In the genomic region with DNA sequence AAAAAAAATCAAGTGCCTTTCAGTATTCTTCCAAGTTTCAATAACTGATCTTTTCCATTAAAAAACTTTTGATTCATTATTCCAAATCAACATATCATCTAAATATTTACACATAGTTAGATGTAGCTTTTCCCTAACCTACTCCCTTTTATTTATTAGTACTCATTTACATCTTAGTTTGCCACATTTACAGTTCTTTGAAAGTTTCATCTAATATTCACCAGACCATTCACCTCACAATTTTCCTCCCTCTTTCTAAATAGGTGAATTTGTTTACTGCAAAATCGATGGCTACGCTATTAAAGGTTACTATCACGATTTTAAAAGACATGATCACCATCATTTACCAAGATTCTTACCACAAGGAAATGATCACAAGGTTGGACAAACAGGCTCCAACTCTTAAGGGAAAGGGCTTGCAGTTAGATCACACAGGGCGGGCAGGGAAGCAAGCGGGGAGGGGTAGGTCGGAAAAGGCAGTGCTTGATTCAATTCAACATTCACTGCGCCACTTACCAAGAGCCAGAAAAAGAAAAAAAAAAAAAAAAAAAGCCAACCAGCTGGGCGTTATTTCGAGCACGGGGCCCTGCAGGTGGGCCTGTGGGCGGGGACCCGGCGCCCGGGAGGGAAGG, we compare ENCODE assay signal across 3 cellular contexts.
TF ChIP-seq lines count a peak whose summit lies in the region.

No MANE protein-coding gene starts in this region.

TF ChIP-seq in HCT116, 20 proteins besides CTCF, POLR2A, EP300 and RAD21:
- no peak for TF ChIP-seq SIN3A (IDR thresholded peaks at IDR 0.05; ENCODE audit: low read depth)
- TF ChIP-seq, protein P1, sequence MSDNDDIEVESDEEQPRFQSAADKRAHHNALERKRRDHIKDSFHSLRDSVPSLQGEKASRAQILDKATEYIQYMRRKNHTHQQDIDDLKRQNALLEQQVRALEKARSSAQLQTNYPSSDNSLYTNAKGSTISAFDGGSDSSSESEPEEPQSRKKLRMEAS (IDR thresholded peaks at IDR 0.05), result no peak; the same call in 1 of the 2 replicates
- peak; percentile 3 for TF ChIP-seq SP1 (IDR thresholded peaks at IDR 0.05; ENCODE audit: low read depth)
- no peak for TF ChIP-seq CEBPB (IDR thresholded peaks at IDR 0.05; ENCODE audit: low read depth)

TF ChIP-seq in GM12878, 131 proteins besides CTCF, POLR2A, EP300 and RAD21:
- TF ChIP-seq SIN3A (IDR thresholded peaks at IDR 0.05; ENCODE audit: low read depth, low read length), result 0 out of 2 replicates have a peak, but pooled peaks have one; percentile 5
- TF ChIP-seq, protein P2, sequence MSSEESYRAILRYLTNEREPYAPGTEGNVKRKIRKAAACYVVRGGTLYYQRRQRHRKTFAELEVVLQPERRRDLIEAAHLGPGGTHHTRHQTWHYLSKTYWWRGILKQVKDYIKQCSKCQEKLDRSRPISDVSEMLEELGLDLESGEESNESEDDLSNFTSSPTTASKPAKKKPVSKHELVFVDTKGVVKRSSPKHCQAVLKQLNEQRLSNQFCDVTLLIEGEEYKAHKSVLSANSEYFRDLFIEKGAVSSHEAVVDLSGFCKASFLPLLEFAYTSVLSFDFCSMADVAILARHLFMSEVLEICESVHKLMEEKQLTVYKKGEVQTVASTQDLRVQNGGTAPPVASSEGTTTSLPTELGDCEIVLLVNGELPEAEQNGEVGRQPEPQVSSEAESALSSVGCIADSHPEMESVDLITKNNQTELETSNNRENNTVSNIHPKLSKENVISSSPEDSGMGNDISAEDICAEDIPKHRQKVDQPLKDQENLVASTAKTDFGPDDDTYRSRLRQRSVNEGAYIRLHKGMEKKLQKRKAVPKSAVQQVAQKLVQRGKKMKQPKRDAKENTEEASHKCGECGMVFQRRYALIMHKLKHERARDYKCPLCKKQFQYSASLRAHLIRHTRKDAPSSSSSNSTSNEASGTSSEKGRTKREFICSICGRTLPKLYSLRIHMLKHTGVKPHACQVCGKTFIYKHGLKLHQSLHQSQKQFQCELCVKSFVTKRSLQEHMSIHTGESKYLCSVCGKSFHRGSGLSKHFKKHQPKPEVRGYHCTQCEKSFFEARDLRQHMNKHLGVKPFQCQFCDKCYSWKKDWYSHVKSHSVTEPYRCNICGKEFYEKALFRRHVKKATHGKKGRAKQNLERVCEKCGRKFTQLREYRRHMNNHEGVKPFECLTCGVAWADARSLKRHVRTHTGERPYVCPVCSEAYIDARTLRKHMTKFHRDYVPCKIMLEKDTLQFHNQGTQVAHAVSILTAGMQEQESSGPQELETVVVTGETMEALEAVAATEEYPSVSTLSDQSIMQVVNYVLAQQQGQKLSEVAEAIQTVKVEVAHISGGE (CRISPR knock-in tag; IDR thresholded peaks at IDR 0.05), result no peak
- no peak for TF ChIP-seq STAT3 (IDR thresholded peaks at IDR 0.05; ENCODE audit: low read depth, low read length)
- peak; percentile 97 for TF ChIP-seq ZNF384 (IDR thresholded peaks at IDR 0.05; ENCODE audit: borderline replicate concordance, low read depth, low read length)
- no peak for TF ChIP-seq MTA2 (IDR thresholded peaks at IDR 0.05; ENCODE audit: low read depth)
- TF ChIP-seq PAX8 (IDR thresholded peaks at IDR 0.05), result 0 out of 2 replicates have a peak, but pooled peaks have one; percentile 26
- TF ChIP-seq EGR1 (IDR thresholded peaks at IDR 0.05; ENCODE audit: borderline replicate concordance in 1 of 2, low read depth in 2 of 2, low read length in 2 of 2), result peak in 1 of 2 experiments; percentile 45; a peak in 1 of 3 replicates
- 0 out of 2 replicates have a peak, but pooled peaks have one; percentile 7 for TF ChIP-seq CBX5 (IDR thresholded peaks at IDR 0.05; ENCODE audit: low read depth)
- TF ChIP-seq ZBTB40 (IDR thresholded peaks at IDR 0.05; ENCODE audit: borderline replicate concordance), result peak; percentile 63; the same call in 1 of the 2 replicates
- no peak for TF ChIP-seq E2F8 (IDR thresholded peaks at IDR 0.05; ENCODE audit: low read depth, partially characterized antibody)
- TF ChIP-seq TAF1 (IDR thresholded peaks at IDR 0.05; ENCODE audit: borderline replicate concordance, low read depth, low read length), result no peak
- TF ChIP-seq SMAD1 (IDR thresholded peaks at IDR 0.05; ENCODE audit: low read depth, partially characterized antibody), result peak; percentile 30
- no peak for TF ChIP-seq LARP7 (IDR thresholded peaks at IDR 0.05)
- TF ChIP-seq RAD51 (IDR thresholded peaks at IDR 0.05), result 0 out of 2 replicates have a peak, but pooled peaks have one; percentile 21

TF ChIP-seq in HepG2, 621 proteins besides CTCF, POLR2A, EP300 and RAD21:
- TF ChIP-seq RARA (CRISPR knock-in tag; IDR thresholded peaks at IDR 0.05), result 0 out of 2 replicates have a peak, but pooled peaks have one; percentile 13
- TF ChIP-seq PTBP1 (IDR thresholded peaks at IDR 0.05; ENCODE audit: low read depth, low read length, poor library complexity, severe bottlenecking), result peak; percentile 63
- TF ChIP-seq TEF (CRISPR knock-in tag; IDR thresholded peaks at IDR 0.05), result 0 out of 2 replicates have a peak, but pooled peaks have one; percentile 32
- TF ChIP-seq MBNL3 (CRISPR knock-in tag; conservative IDR thresholded peaks at IDR 0.05), result no peak
- TF ChIP-seq E2F2 (CRISPR knock-in tag; IDR thresholded peaks at IDR 0.05; ENCODE audit: borderline replicate concordance), result no peak
- no peak for TF ChIP-seq DNMT1 (CRISPR knock-in tag; IDR thresholded peaks at IDR 0.05)
- TF ChIP-seq, protein P3, sequence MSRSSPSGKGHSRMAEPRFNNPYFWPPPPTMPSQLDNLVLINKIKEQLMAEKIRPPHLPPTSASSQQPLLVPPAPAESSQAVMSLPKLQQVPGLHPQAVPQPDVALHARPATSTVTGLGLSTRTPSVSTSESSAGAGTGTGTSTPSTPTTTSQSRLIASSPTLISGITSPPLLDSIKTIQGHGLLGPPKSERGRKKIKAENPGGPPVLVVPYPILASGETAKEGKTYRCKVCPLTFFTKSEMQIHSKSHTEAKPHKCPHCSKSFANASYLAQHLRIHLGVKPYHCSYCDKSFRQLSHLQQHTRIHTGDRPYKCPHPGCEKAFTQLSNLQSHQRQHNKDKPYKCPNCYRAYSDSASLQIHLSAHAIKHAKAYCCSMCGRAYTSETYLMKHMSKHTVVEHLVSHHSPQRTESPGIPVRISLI (CRISPR knock-in tag; IDR thresholded peaks at IDR 0.05; ENCODE audit: borderline replicate concordance), result peak; percentile 83
- no peak for TF ChIP-seq PHF5A (CRISPR knock-in tag; IDR thresholded peaks at IDR 0.05; ENCODE audit: low read depth, unreplicated experiment)
- TF ChIP-seq ZNF772 (CRISPR knock-in tag; IDR thresholded peaks at IDR 0.05), result no peak
- TF ChIP-seq RFX5 (IDR thresholded peaks at IDR 0.05; ENCODE audit: low read depth, low read length), result no peak
- no peak for TF ChIP-seq ZSCAN21 (CRISPR knock-in tag; IDR thresholded peaks at IDR 0.05; ENCODE audit: borderline replicate concordance)
- no peak for TF ChIP-seq ZBTB2 (CRISPR knock-in tag; IDR thresholded peaks at IDR 0.05; ENCODE audit: low read depth)
- TF ChIP-seq BRCA1 (CRISPR knock-in tag; IDR thresholded peaks at IDR 0.05), result peak; percentile 8; the same call in 1 of the 2 replicates
- no peak for TF ChIP-seq ZNF766 (CRISPR knock-in tag; IDR thresholded peaks at IDR 0.05; ENCODE audit: borderline replicate concordance)
- TF ChIP-seq, protein P4, sequence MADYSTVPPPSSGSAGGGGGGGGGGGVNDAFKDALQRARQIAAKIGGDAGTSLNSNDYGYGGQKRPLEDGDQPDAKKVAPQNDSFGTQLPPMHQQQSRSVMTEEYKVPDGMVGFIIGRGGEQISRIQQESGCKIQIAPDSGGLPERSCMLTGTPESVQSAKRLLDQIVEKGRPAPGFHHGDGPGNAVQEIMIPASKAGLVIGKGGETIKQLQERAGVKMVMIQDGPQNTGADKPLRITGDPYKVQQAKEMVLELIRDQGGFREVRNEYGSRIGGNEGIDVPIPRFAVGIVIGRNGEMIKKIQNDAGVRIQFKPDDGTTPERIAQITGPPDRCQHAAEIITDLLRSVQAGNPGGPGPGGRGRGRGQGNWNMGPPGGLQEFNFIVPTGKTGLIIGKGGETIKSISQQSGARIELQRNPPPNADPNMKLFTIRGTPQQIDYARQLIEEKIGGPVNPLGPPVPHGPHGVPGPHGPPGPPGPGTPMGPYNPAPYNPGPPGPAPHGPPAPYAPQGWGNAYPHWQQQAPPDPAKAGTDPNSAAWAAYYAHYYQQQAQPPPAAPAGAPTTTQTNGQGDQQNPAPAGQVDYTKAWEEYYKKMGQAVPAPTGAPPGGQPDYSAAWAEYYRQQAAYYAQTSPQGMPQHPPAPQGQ (CRISPR knock-in tag; IDR thresholded peaks at IDR 0.05; ENCODE audit: borderline replicate concordance), result 0 out of 2 replicates have a peak, but pooled peaks have one; percentile 38
- TF ChIP-seq MAFF (IDR thresholded peaks at IDR 0.05; ENCODE audit: low read depth, low read length), result no peak
- no peak for TF ChIP-seq BCL6 (CRISPR knock-in tag; IDR thresholded peaks at IDR 0.05)
- TF ChIP-seq, protein P5, sequence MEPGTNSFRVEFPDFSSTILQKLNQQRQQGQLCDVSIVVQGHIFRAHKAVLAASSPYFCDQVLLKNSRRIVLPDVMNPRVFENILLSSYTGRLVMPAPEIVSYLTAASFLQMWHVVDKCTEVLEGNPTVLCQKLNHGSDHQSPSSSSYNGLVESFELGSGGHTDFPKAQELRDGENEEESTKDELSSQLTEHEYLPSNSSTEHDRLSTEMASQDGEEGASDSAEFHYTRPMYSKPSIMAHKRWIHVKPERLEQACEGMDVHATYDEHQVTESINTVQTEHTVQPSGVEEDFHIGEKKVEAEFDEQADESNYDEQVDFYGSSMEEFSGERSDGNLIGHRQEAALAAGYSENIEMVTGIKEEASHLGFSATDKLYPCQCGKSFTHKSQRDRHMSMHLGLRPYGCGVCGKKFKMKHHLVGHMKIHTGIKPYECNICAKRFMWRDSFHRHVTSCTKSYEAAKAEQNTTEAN (CRISPR knock-in tag; conservative IDR thresholded peaks at IDR 0.05), result no peak
